Comparison of ENCODE assay signal across 1 cellular context in the genomic region with DNA sequence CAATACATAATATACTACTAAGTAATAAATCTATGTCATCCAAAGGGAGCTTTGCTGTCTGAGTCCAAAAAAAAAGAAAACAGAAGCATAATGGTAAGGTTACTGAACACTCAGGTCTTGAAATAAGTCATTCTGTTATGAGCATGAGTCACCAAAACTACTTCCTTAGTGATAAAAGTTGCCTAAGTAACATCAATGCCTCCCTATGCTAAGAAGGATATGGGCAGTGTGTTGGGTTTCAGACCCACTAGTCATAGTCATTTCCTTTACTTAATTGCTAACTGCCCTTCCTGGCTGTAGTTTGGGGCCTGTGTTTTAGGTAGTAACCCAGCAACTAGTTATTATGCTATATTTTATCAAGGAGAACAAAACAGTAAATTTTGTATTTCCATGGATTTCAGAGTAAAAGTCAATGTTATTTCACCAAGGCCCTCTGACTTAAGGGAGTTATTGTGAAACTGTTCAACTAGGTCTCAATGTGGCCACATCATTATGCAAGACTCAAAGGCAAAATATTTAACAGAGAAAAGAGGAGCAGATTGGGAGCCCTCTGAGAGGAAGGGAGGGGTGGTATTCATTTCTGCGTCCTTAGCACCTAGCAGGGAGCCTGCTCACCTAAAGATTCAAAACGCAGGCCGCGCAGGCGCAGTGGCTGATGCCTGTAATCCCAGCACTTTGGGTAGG.
TF ChIP-seq lines count a peak whose summit lies in the region.

No MANE protein-coding gene starts in this region.

TF ChIP-seq in K562, 482 proteins besides CTCF, POLR2A, EP300 and RAD21 (continued from another document and continues in another):
- TF ChIP-seq, protein P1, sequence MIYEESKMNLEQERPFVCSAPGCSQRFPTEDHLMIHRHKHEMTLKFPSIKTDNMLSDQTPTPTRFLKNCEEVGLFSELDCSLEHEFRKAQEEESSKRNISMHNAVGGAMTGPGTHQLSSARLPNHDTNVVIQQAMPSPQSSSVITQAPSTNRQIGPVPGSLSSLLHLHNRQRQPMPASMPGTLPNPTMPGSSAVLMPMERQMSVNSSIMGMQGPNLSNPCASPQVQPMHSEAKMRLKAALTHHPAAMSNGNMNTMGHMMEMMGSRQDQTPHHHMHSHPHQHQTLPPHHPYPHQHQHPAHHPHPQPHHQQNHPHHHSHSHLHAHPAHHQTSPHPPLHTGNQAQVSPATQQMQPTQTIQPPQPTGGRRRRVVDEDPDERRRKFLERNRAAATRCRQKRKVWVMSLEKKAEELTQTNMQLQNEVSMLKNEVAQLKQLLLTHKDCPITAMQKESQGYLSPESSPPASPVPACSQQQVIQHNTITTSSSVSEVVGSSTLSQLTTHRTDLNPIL (CRISPR knock-in tag; IDR thresholded peaks at IDR 0.05) = no peak
- TF ChIP-seq, protein P2, sequence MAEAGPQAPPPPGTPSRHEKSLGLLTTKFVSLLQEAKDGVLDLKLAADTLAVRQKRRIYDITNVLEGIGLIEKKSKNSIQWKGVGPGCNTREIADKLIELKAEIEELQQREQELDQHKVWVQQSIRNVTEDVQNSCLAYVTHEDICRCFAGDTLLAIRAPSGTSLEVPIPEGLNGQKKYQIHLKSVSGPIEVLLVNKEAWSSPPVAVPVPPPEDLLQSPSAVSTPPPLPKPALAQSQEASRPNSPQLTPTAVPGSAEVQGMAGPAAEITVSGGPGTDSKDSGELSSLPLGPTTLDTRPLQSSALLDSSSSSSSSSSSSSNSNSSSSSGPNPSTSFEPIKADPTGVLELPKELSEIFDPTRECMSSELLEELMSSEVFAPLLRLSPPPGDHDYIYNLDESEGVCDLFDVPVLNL (CRISPR knock-in tag; IDR thresholded peaks at IDR 0.05; ENCODE audit: low read depth) = no peak
- TF ChIP-seq, protein P3, sequence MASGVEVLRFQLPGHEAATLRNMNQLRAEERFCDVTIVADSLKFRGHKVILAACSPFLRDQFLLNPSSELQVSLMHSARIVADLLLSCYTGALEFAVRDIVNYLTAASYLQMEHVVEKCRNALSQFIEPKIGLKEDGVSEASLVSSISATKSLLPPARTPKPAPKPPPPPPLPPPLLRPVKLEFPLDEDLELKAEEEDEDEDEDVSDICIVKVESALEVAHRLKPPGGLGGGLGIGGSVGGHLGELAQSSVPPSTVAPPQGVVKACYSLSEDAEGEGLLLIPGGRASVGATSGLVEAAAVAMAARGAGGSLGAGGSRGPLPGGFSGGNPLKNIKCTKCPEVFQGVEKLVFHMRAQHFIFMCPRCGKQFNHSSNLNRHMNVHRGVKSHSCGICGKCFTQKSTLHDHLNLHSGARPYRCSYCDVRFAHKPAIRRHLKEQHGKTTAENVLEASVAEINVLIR (CRISPR knock-in tag; IDR thresholded peaks at IDR 0.05) = no peak
- TF ChIP-seq, protein P4, sequence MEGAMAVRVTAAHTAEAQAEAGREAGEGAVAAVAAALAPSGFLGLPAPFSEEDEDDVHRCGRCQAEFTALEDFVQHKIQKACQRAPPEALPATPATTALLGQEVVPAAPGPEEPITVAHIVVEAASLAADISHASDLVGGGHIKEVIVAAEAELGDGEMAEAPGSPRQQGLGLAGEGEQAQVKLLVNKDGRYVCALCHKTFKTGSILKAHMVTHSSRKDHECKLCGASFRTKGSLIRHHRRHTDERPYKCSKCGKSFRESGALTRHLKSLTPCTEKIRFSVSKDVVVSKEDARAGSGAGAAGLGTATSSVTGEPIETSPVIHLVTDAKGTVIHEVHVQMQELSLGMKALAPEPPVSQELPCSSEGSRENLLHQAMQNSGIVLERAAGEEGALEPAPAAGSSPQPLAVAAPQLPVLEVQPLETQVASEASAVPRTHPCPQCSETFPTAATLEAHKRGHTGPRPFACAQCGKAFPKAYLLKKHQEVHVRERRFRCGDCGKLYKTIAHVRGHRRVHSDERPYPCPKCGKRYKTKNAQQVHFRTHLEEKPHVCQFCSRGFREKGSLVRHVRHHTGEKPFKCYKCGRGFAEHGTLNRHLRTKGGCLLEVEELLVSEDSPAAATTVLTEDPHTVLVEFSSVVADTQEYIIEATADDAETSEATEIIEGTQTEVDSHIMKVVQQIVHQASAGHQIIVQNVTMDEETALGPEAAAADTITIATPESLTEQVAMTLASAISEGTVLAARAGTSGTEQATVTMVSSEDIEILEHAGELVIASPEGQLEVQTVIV (CRISPR knock-in tag; IDR thresholded peaks at IDR 0.05; ENCODE audit: borderline replicate concordance) = no peak
- TF ChIP-seq LEF1 (IDR thresholded peaks at IDR 0.05) = peak; percentile 72
- TF ChIP-seq WHSC1 (IDR thresholded peaks at IDR 0.05; ENCODE audit: low read length) = no peak
- no peak for TF ChIP-seq ZKSCAN8 (CRISPR knock-in tag; IDR thresholded peaks at IDR 0.05)
- TF ChIP-seq ZNF57 (CRISPR knock-in tag; IDR thresholded peaks at IDR 0.05) = no peak
- no peak for TF ChIP-seq RBM22 (IDR thresholded peaks at IDR 0.05; ENCODE audit: low read depth, low read length, poor library complexity, severe bottlenecking)
- TF ChIP-seq PURB (CRISPR knock-in tag; IDR thresholded peaks at IDR 0.05; ENCODE audit: low read depth) = no peak
- no peak for TF ChIP-seq RBM15 (IDR thresholded peaks at IDR 0.05; ENCODE audit: insufficient read depth, low read length)
- TF ChIP-seq THRAP3 (IDR thresholded peaks at IDR 0.05; ENCODE audit: borderline replicate concordance) = no peak
- TF ChIP-seq SRSF7 (optimal IDR thresholded peaks at IDR 0.05; ENCODE audit: low read depth, low read length) = no peak
- peak; percentile 59 for TF ChIP-seq MAFK (IDR thresholded peaks at IDR 0.05; ENCODE audit: low read length)
- TF ChIP-seq RBBP5 (IDR thresholded peaks at IDR 0.05; ENCODE audit: borderline replicate concordance, insufficient read depth, low read length, poor library complexity, severe bottlenecking) = no peak
- TF ChIP-seq, protein P5, sequence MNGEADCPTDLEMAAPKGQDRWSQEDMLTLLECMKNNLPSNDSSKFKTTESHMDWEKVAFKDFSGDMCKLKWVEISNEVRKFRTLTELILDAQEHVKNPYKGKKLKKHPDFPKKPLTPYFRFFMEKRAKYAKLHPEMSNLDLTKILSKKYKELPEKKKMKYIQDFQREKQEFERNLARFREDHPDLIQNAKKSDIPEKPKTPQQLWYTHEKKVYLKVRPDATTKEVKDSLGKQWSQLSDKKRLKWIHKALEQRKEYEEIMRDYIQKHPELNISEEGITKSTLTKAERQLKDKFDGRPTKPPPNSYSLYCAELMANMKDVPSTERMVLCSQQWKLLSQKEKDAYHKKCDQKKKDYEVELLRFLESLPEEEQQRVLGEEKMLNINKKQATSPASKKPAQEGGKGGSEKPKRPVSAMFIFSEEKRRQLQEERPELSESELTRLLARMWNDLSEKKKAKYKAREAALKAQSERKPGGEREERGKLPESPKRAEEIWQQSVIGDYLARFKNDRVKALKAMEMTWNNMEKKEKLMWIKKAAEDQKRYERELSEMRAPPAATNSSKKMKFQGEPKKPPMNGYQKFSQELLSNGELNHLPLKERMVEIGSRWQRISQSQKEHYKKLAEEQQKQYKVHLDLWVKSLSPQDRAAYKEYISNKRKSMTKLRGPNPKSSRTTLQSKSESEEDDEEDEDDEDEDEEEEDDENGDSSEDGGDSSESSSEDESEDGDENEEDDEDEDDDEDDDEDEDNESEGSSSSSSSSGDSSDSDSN (IDR thresholded peaks at IDR 0.05; ENCODE audit: borderline replicate concordance in 1 of 2, low read depth in 2 of 2, low read length in 2 of 2) = no peak
- TF ChIP-seq ZNF232 (CRISPR knock-in tag; IDR thresholded peaks at IDR 0.05) = no peak
- TF ChIP-seq ZNF586 (CRISPR knock-in tag; conservative IDR thresholded peaks at IDR 0.05) = peak; percentile 71; the same call in 1 of the 2 replicates
- TF ChIP-seq EWSR1 (IDR thresholded peaks at IDR 0.05; ENCODE audit: borderline replicate concordance, low read depth, partially characterized antibody) = no peak
- TF ChIP-seq ZNF384 (IDR thresholded peaks at IDR 0.05; ENCODE audit: low read depth, low read length) = peak; percentile 87
- TF ChIP-seq EZH2 (IDR thresholded peaks at IDR 0.05; ENCODE audit: borderline replicate concordance, low read depth, low read length) = no peak
- peak; percentile 90 for TF ChIP-seq RFX1 (IDR thresholded peaks at IDR 0.05)
- TF ChIP-seq ZNF311 (CRISPR knock-in tag; IDR thresholded peaks at IDR 0.05) = peak; percentile 78
- no peak for TF ChIP-seq ZBTB1 (CRISPR knock-in tag; IDR thresholded peaks at IDR 0.05; ENCODE audit: borderline replicate concordance, low read depth)
- TF ChIP-seq BRD9 (IDR thresholded peaks at IDR 0.05; ENCODE audit: low read depth, partially characterized antibody) = peak; percentile 97
- peak; percentile 68; the same call in 1 of the 2 replicates for TF ChIP-seq ZBTB17 (CRISPR knock-in tag; IDR thresholded peaks at IDR 0.05)
- TF ChIP-seq, protein P6, sequence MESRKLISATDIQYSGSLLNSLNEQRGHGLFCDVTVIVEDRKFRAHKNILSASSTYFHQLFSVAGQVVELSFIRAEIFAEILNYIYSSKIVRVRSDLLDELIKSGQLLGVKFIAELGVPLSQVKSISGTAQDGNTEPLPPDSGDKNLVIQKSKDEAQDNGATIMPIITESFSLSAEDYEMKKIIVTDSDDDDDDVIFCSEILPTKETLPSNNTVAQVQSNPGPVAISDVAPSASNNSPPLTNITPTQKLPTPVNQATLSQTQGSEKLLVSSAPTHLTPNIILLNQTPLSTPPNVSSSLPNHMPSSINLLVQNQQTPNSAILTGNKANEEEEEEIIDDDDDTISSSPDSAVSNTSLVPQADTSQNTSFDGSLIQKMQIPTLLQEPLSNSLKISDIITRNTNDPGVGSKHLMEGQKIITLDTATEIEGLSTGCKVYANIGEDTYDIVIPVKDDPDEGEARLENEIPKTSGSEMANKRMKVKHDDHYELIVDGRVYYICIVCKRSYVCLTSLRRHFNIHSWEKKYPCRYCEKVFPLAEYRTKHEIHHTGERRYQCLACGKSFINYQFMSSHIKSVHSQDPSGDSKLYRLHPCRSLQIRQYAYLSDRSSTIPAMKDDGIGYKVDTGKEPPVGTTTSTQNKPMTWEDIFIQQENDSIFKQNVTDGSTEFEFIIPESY (CRISPR knock-in tag; IDR thresholded peaks at IDR 0.05) = peak; percentile 91; the same call in 1 of the 2 replicates
- no peak for TF ChIP-seq ZNF551 (CRISPR knock-in tag; IDR thresholded peaks at IDR 0.05)
- TF ChIP-seq HLTF (IDR thresholded peaks at IDR 0.05) = no peak
- TF ChIP-seq, protein P7, sequence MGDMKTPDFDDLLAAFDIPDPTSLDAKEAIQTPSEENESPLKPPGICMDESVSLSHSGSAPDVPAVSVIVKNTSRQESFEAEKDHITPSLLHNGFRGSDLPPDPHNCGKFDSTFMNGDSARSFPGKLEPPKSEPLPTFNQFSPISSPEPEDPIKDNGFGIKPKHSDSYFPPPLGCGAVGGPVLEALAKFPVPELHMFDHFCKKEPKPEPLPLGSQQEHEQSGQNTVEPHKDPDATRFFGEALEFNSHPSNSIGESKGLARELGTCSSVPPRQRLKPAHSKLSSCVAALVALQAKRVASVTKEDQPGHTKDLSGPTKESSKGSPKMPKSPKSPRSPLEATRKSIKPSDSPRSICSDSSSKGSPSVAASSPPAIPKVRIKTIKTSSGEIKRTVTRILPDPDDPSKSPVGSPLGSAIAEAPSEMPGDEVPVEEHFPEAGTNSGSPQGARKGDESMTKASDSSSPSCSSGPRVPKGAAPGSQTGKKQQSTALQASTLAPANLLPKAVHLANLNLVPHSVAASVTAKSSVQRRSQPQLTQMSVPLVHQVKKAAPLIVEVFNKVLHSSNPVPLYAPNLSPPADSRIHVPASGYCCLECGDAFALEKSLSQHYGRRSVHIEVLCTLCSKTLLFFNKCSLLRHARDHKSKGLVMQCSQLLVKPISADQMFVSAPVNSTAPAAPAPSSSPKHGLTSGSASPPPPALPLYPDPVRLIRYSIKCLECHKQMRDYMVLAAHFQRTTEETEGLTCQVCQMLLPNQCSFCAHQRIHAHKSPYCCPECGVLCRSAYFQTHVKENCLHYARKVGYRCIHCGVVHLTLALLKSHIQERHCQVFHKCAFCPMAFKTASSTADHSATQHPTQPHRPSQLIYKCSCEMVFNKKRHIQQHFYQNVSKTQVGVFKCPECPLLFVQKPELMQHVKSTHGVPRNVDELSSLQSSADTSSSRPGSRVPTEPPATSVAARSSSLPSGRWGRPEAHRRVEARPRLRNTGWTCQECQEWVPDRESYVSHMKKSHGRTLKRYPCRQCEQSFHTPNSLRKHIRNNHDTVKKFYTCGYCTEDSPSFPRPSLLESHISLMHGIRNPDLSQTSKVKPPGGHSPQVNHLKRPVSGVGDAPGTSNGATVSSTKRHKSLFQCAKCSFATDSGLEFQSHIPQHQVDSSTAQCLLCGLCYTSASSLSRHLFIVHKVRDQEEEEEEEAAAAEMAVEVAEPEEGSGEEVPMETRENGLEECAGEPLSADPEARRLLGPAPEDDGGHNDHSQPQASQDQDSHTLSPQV (IDR thresholded peaks at IDR 0.05) = peak; percentile 94
- peak in 1 of 2 experiments; percentile 52; a peak in 1 of 4 replicates for TF ChIP-seq RCOR1 (IDR thresholded peaks at IDR 0.05; ENCODE audit: borderline replicate concordance in 1 of 2, low read depth in 2 of 2, low read length in 2 of 2)
- peak; percentile 29; the same call in 1 of the 2 replicates for TF ChIP-seq ZNF324 (CRISPR knock-in tag; IDR thresholded peaks at IDR 0.05)
- peak; percentile 43; the same call in 1 of the 2 replicates for TF ChIP-seq GABPB1 (CRISPR knock-in tag; IDR thresholded peaks at IDR 0.05)
- TF ChIP-seq, protein P8, sequence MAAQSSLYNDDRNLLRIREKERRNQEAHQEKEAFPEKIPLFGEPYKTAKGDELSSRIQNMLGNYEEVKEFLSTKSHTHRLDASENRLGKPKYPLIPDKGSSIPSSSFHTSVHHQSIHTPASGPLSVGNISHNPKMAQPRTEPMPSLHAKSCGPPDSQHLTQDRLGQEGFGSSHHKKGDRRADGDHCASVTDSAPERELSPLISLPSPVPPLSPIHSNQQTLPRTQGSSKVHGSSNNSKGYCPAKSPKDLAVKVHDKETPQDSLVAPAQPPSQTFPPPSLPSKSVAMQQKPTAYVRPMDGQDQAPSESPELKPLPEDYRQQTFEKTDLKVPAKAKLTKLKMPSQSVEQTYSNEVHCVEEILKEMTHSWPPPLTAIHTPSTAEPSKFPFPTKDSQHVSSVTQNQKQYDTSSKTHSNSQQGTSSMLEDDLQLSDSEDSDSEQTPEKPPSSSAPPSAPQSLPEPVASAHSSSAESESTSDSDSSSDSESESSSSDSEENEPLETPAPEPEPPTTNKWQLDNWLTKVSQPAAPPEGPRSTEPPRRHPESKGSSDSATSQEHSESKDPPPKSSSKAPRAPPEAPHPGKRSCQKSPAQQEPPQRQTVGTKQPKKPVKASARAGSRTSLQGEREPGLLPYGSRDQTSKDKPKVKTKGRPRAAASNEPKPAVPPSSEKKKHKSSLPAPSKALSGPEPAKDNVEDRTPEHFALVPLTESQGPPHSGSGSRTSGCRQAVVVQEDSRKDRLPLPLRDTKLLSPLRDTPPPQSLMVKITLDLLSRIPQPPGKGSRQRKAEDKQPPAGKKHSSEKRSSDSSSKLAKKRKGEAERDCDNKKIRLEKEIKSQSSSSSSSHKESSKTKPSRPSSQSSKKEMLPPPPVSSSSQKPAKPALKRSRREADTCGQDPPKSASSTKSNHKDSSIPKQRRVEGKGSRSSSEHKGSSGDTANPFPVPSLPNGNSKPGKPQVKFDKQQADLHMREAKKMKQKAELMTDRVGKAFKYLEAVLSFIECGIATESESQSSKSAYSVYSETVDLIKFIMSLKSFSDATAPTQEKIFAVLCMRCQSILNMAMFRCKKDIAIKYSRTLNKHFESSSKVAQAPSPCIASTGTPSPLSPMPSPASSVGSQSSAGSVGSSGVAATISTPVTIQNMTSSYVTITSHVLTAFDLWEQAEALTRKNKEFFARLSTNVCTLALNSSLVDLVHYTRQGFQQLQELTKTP (IDR thresholded peaks at IDR 0.05; ENCODE audit: low read depth in 1 of 2, partially characterized antibody in 2 of 2) = peak in 1 of 2 experiments; percentile 45
- 0 out of 2 replicates have a peak, but pooled peaks have one; percentile 9 for TF ChIP-seq ZNF134 (CRISPR knock-in tag; conservative IDR thresholded peaks at IDR 0.05)
- peak; percentile 42; the same call in 1 of the 2 replicates for TF ChIP-seq TCF3 (CRISPR knock-in tag; IDR thresholded peaks at IDR 0.05)
- TF ChIP-seq NFIC (IDR thresholded peaks at IDR 0.05) = 0 out of 2 replicates have a peak, but pooled peaks have one; percentile 9
